ENCODE assay signal across 9 cellular contexts in genomic region chr1:108533351-108534083, GRCh38. TPM values are rescaled to one million over a fixed set of nuclear protein-coding genes. Genes with fewer than 3 reads are reported as not detected.
DNase-seq lines count a peak whose midpoint lies in the region; ATAC-seq and TF ChIP-seq lines count a peak whose summit lies in the region.
"Had no signal": no experiment of that assay in that cellular context is flagged by ENCODE, and none has a peak within 500 bp of the region (broad histone marks: within the 10 kb centered on the region; RNA-seq: fewer than 3 reads in every experiment).

No MANE protein-coding gene starts in this region.

- no peaks in the 10 kb centered on the region for H3K9me2 ChIP-seq in PC-3 (replicated peaks; ENCODE audit: low read length)

- H3K36me3 ChIP-seq in PC-3 (ENCODE audit: low read depth, low read length), result no peaks in the 10 kb centered on the region
- no peaks in the 10 kb centered on the region for H3K36me3 ChIP-seq in neural progenitor cell
- no peaks in the 10 kb centered on the region for H3K36me3 ChIP-seq in stomach
- no peaks in the 10 kb centered on the region for H3K36me3 ChIP-seq in sigmoid colon

- H3K4me3 ChIP-seq in PC-3 (ENCODE audit: low read length) (peak overlapping the region; percentile 55), neural progenitor cell (no peak overlapping the region), stomach (no peak overlapping the region), sigmoid colon (no peak overlapping the region)
- H3K4me3 ChIP-seq: skin epidermis had no signal

- H2AFZ ChIP-seq in PC-3 (ENCODE audit: low read length) (peak overlapping the region; percentile 60), neural progenitor cell (replicated peaks) (peak overlapping the region; percentile 39)

- POLR2A ChIA-PET in PC-3 (lab: Charles Lee; ENCODE audit: unreplicated experiment), result no interaction called here

- H4K20me1 ChIP-seq in PC-3 (ENCODE audit: low read length) (no peaks in the 10 kb centered on the region), neural progenitor cell (ENCODE audit: low read depth) (no peaks in the 10 kb centered on the region)

- 0 out of 2 replicates have a peak, but pooled peaks cover 11% of the 10 kb centered on the region for H3K4me1 ChIP-seq in PC-3 (ENCODE audit: insufficient read depth, low read length)
- no peaks in the 10 kb centered on the region for H3K4me1 ChIP-seq in neural progenitor cell
- no peaks in the 10 kb centered on the region for H3K4me1 ChIP-seq in stomach
- no peaks in the 10 kb centered on the region for H3K4me1 ChIP-seq in sigmoid colon

- H3K27ac ChIP-seq in PC-3 (ENCODE audit: low read length), result no peak overlapping the region
- no peak overlapping the region for H3K27ac ChIP-seq in neural progenitor cell
- H3K27ac ChIP-seq in stomach, result no peak overlapping the region
- H3K27ac ChIP-seq in sigmoid colon, result no peak overlapping the region
- no peak overlapping the region for H3K27ac ChIP-seq in substantia nigra (ENCODE audit: low read depth, low read length, poor library complexity, severe bottlenecking)

- no peaks in the 10 kb centered on the region for H3K79me2 ChIP-seq in PC-3 (ENCODE audit: low read length)
- H3K79me2 ChIP-seq in neural progenitor cell (ENCODE audit: low read depth), result no peaks in the 10 kb centered on the region

- H3K4me2 ChIP-seq in PC-3 (ENCODE audit: low read length) (peak overlapping the region; percentile 76), neural progenitor cell (no peak overlapping the region)

- H3K9ac ChIP-seq in PC-3 (ENCODE audit: low read length) (no peak overlapping the region), neural progenitor cell (no peak overlapping the region)

- TF ChIP-seq POLR2A in stomach (IDR thresholded peaks at IDR 0.05) (no peak), sigmoid colon (IDR thresholded peaks at IDR 0.05) (no peak)

- TF ChIP-seq EP300 in stomach (IDR thresholded peaks at IDR 0.05), result no peak
- TF ChIP-seq EP300 in sigmoid colon (IDR thresholded peaks at IDR 0.05), result no peak

- no TSS peak for BruUV-seq in PC-3 (replicated peaks; lab: Mats Ljungman, UMichigan)

- H3K27me3 Mint-ChIP-seq in neural progenitor cell (ENCODE audit: insufficient read depth, low read depth), result no peaks in the 10 kb centered on the region

- H3K27ac Mint-ChIP-seq in neural progenitor cell, result no peak overlapping the region

- 0 out of 2 replicates have a peak, but pooled peaks cover under 1% of the 10 kb centered on the region for H3K27me3 ChIP-seq in PC-3 (ENCODE audit: low read length)
- H3K27me3 ChIP-seq in neural progenitor cell, result no peaks in the 10 kb centered on the region
- H3K27me3 ChIP-seq in stomach, result peaks cover 0 to 8% (median 0%) of the 10 kb centered on the region in 3 donors
- H3K27me3 ChIP-seq in sigmoid colon, result no peaks in the 10 kb centered on the region

- H3K9me3 Mint-ChIP-seq in neural progenitor cell, result peaks cover 3% of the 10 kb centered on the region

- H3F3A ChIP-seq in PC-3 (ENCODE audit: low read length, unreplicated experiment) (no peaks in the 10 kb centered on the region), neural progenitor cell (ENCODE audit: low read depth) (no peaks in the 10 kb centered on the region)

- no peaks in the 10 kb centered on the region for H3K36me3 Mint-ChIP-seq in neural progenitor cell

- intact Hi-C loops in PC-3 (cut with micrococcal nuclease), result no loop called here
- intact Hi-C loops in stomach (cut with DNase I; ENCODE audit: low total_unique reads), result no loop called here
- intact Hi-C loops in sigmoid colon (cut with DNase I), result no loop called here

- peak; percentile 51 for ATAC-seq in GM18907 (IDR thresholded peaks at IDR 0.05; ENCODE audit: unreplicated experiment)
- ATAC-seq in HG02588 (IDR thresholded peaks at IDR 0.05; ENCODE audit: unreplicated experiment), result peak; percentile 69
- ATAC-seq in PC-3, result peak; percentile 64

- peaks cover 7% of the 10 kb centered on the region for H3K4me1 Mint-ChIP-seq in neural progenitor cell

- H3K4me3 Mint-ChIP-seq in neural progenitor cell, result no peak overlapping the region

- DNase-seq in PC-3 (peak; percentile 59), neural progenitor cell (ENCODE audit: low spot score) (no peak), stomach (no peak), NCI-H345 treated with DMSO at 0.1 percent for 48 hours (lab: John Stamatoyannopoulos, UW; ENCODE audit: unreplicated experiment) (no peak), sigmoid colon (no peak), substantia nigra (lab: John Stamatoyannopoulos, UW) (no peak)

- TF ChIP-seq CTCF in PC-3 (conservative IDR thresholded peaks at IDR 0.05; ENCODE audit: low read depth, low read length) (no peak), neural progenitor cell (IDR thresholded peaks at IDR 0.05) (no peak), stomach (IDR thresholded peaks at IDR 0.05) (no peak), sigmoid colon (IDR thresholded peaks at IDR 0.05) (no peak)

- CTCF ChIA-PET in PC-3 (lab: Charles Lee), result no interaction called here

- WGBS in stomach, 5 donors, result 19 to 50% (median 25%) methylated on average over 10 of the region's 10 CpGs
- WGBS in sigmoid colon, 2 donors, result 12 to 47% methylated on average over 10 of the region's 10 CpGs

- H3K9me3 ChIP-seq in PC-3 (ENCODE audit: low read length) (no peaks in the 10 kb centered on the region), neural progenitor cell (ENCODE audit: low read depth) (no peaks in the 10 kb centered on the region), stomach (peaks cover 0 to 8% (median 4%) of the 10 kb centered on the region in 4 donors), sigmoid colon (no peaks in the 10 kb centered on the region)

RNA-seq across cellular contexts. Expression of gene EEIG2, which starts 26.4 kb away (rescaled TPM):
- total RNA-seq in PC-3 (2014; rRNA removed) (5.2 and 6.2 TPM in 2 replicates), neural progenitor cell (ENCODE audit: low replicate concordance) (6.6 and 8.8 TPM in 2 replicates), stomach (10 to 100 TPM in 3 of 5 donors, 1 to 10 TPM in 2; 4.7 to 33.2 (median 11.0) TPM), sigmoid colon (10 to 100 TPM; 11.0 to 17.2 (median 13.4) TPM)
- polyA plus RNA-seq in stomach (10 to 100 TPM in 1 of 3 donors, 1 to 10 TPM in 2; 3.1 to 11.9 (median 8.3) TPM), sigmoid colon (10 to 100 TPM; 10.6 to 12.0 (median 11.8) TPM)
